8 cellular contexts compared by ENCODE assay signal in genomic region chr22:37894939-37895670, GRCh38. TPM values are rescaled to one million over a fixed set of nuclear protein-coding genes. Genes with fewer than 3 reads are reported as not detected.
DNase-seq lines count a peak whose midpoint lies in the region; ATAC-seq, FAIRE-seq and TF ChIP-seq lines count a peak whose summit lies in the region.
"Had no signal": no experiment of that assay in that cellular context is flagged by ENCODE, and none has a peak within 500 bp of the region (broad histone marks: within the 10 kb centered on the region; RNA-seq: fewer than 3 reads in every experiment).

No MANE protein-coding gene starts in this region.

- peak overlapping the region; percentile 51 to 95 (median 82) for H3K27ac Mint-ChIP-seq in CD8-positive, alpha-beta memory T cell
- H3K27ac Mint-ChIP-seq in activated naive CD4-positive, alpha-beta T cell treated with anti-CD3 and anti-CD28 coated beads, Interleukin-2, amount 50 U/mL, for 72 hours, result peak overlapping the region; percentile 72 to 93

- peaks cover 0 to 12% (median 4%) of the 10 kb centered on the region in 3 donors for H3K36me3 Mint-ChIP-seq in CD8-positive, alpha-beta memory T cell
- peaks cover 0 to 4% of the 10 kb centered on the region in 2 donors for H3K36me3 Mint-ChIP-seq in activated naive CD4-positive, alpha-beta T cell treated with anti-CD3 and anti-CD28 coated beads, Interleukin-2, amount 50 U/mL, for 72 hours

- H3K9me3 Mint-ChIP-seq in CD8-positive, alpha-beta memory T cell, result no peaks in the 10 kb centered on the region
- no peaks in the 10 kb centered on the region for H3K9me3 Mint-ChIP-seq in activated naive CD4-positive, alpha-beta T cell treated with anti-CD3 and anti-CD28 coated beads, Interleukin-2, amount 50 U/mL, for 72 hours

- no peak for FAIRE-seq in frontal cortex (lab: Jason Lieb, UNC)

- TF ChIP-seq EP300 in ovary (IDR thresholded peaks at IDR 0.05), result no peak

- 35 to 42% methylated on average over 5 of the region's 8 CpGs for WGBS in mesodermal cell (ENCODE audit: insufficient coverage in 2 of 2), 2 experiments
- whole genome bisulfite sequencing in ovary, 3 donors, result 62 to 70% (median 67%) methylated on average over 8 of the region's 8 CpGs

- peaks cover 20 to 30% (median 23%) of the 10 kb centered on the region in 3 donors for H3K4me1 Mint-ChIP-seq in CD8-positive, alpha-beta memory T cell

- no peaks in the 10 kb centered on the region for H3K9me3 ChIP-seq in CD8-positive, alpha-beta memory T cell (ENCODE audit: low read length)
- no peaks in the 10 kb centered on the region for H3K9me3 ChIP-seq in mesodermal cell (ENCODE audit: control insufficient read depth, low read length)
- no peaks in the 10 kb centered on the region for H3K9me3 ChIP-seq in ovary

- POLR2A ChIA-PET in CD8-positive, alpha-beta memory T cell (lab: Charles Lee), result no interaction called here

- no peaks in the 10 kb centered on the region for H3K27me3 ChIP-seq in CD8-positive, alpha-beta memory T cell (ENCODE audit: insufficient read depth, low read length, poor library complexity, severe bottlenecking)
- no peaks in the 10 kb centered on the region for H3K27me3 ChIP-seq in ovary

- H3K4me3 ChIP-seq in CD8-positive, alpha-beta memory T cell (ENCODE audit: low read length), result no peak overlapping the region
- no peak overlapping the region for H3K4me3 ChIP-seq in mesodermal cell (ENCODE audit: extremely low read depth, insufficient read depth, low read length, poor library complexity, severe bottlenecking)
- H3K4me3 ChIP-seq in ovary, result no peak overlapping the region

- CTCF ChIA-PET in CD8-positive, alpha-beta memory T cell (lab: Charles Lee), result interaction anchor here (0.7 to 1.5 kb wide), 2 partner anchors 32 to 76 kb away, joined by 3 to 5 read pairs; no protein-coding TSS in a partner anchor

- H3K27ac ChIP-seq in CD8-positive, alpha-beta memory T cell (ENCODE audit: low read depth, low read length), result no peak overlapping the region
- H3K27ac ChIP-seq in mesodermal cell (ENCODE audit: low read depth, low read length, severe bottlenecking) (peak overlapping the region; percentile 87), ovary (no peak overlapping the region)

- peak in 1 of 5 donors; percentile 28 for DNase-seq in CD8-positive, alpha-beta memory T cell
- no peak for DNase-seq in activated naive CD4-positive, alpha-beta T cell treated with anti-CD3 and anti-CD28 coated beads, Interleukin-2, amount 50 U/mL, for 72 hours (ENCODE audit: low spot score in 2 of 2)
- DNase-seq in kidney tubule cell (ENCODE audit: low spot score), result no peak
- DNase-seq in ovary, result no peak
- no peak for DNase-seq in frontal cortex (ENCODE audit: low spot score in 2 of 2)
- DNase-seq: HCEC 1CT, NCI-H1436 treated with DMSO at 0.1 percent for 48 hours had no signal

- TF ChIP-seq POLR2A in ovary (IDR thresholded peaks at IDR 0.05), result no peak

- H3K4me3 Mint-ChIP-seq in CD8-positive, alpha-beta memory T cell, result no peak overlapping the region

- H3K36me3 ChIP-seq in CD8-positive, alpha-beta memory T cell (ENCODE audit: insufficient read depth, low read length), result no peaks in the 10 kb centered on the region
- peaks cover 24% of the 10 kb centered on the region for H3K36me3 ChIP-seq in mesodermal cell (ENCODE audit: control insufficient read depth, insufficient read depth, low read length)
- H3K36me3 ChIP-seq in ovary, result no peaks in the 10 kb centered on the region

- intact Hi-C loops in ovary (cut with DNase I), result loop anchor here in 2 of 4 donors (5.0 kb wide), 1 partner anchor 37 kb away; no protein-coding TSS in a partner anchor

- peaks cover 23% of the 10 kb centered on the region for H3K4me1 ChIP-seq in CD8-positive, alpha-beta memory T cell (ENCODE audit: insufficient read depth, low read length)
- H3K4me1 ChIP-seq in mesodermal cell (ENCODE audit: control insufficient read depth, insufficient read depth, low read length, poor library complexity, severe bottlenecking), result peaks cover 52% of the 10 kb centered on the region
- H3K4me1 ChIP-seq in ovary (ENCODE audit: insufficient read depth), result peaks cover 16% of the 10 kb centered on the region

- no peak for TF ChIP-seq CTCF in ovary (IDR thresholded peaks at IDR 0.05)

- no peaks in the 10 kb centered on the region for H3K27me3 Mint-ChIP-seq in CD8-positive, alpha-beta memory T cell

- no peak for ATAC-seq in activated naive CD4-positive, alpha-beta T cell treated with anti-CD3 and anti-CD28 coated beads, Interleukin-2, amount 50 U/mL, for 72 hours

RNA-seq across cellular contexts. Expression of gene MICALL1, which starts 11.0 kb away (rescaled TPM):
- total RNA-seq in CD8-positive, alpha-beta memory T cell, result 10 to 100 TPM; 25.4 to 25.8 TPM
- polyA plus RNA-seq in CD8-positive, alpha-beta memory T cell, result 7.2 TPM
- total RNA-seq in activated naive CD4-positive, alpha-beta T cell treated with anti-CD3 and anti-CD28 coated beads, Interleukin-2, amount 50 U/mL, for 72 hours, result 10 to 100 TPM; 13.9 to 16.5 TPM
- 49.6 TPM for polyA plus RNA-seq in mesodermal cell (2013, experiment 1 of 2)
- polyA plus RNA-seq in mesodermal cell (2013, experiment 2 of 2), result 41.5 TPM
- total RNA-seq in ovary, result 10 to 100 TPM in 6 of 7 donors, 1 to 10 TPM in 1; 6.2 to 30.0 (median 23.3) TPM
- polyA plus RNA-seq in ovary, result 1 to 10 TPM; 7.9 to 9.0 TPM
- 25.7 TPM for total RNA-seq in frontal cortex

RNA-seq across cellular contexts. Expression of gene EIF3L, which starts 45.9 kb away (rescaled TPM):
- 100 to 1,000 TPM; 549 to 556 TPM for total RNA-seq in CD8-positive, alpha-beta memory T cell
- polyA plus RNA-seq in CD8-positive, alpha-beta memory T cell, result 266 TPM
- 1,000 to 10,000 TPM in 1 of 2 donors, 100 to 1,000 TPM in 1; 699 to 1,046 TPM for total RNA-seq in activated naive CD4-positive, alpha-beta T cell treated with anti-CD3 and anti-CD28 coated beads, Interleukin-2, amount 50 U/mL, for 72 hours
- polyA plus RNA-seq in mesodermal cell (2013, experiment 1 of 2), result 396 TPM
- 387 TPM for polyA plus RNA-seq in mesodermal cell (2013, experiment 2 of 2)
- total RNA-seq in ovary (1,000 to 10,000 TPM in 2 of 7 donors, 100 to 1,000 TPM in 5; 534 to 1,344 (median 896) TPM), frontal cortex (695 TPM)
- 1,000 to 10,000 TPM in 1 of 2 donors, 100 to 1,000 TPM in 1; 725 to 1,289 TPM for polyA plus RNA-seq in ovary

RNA-seq across cellular contexts. Expression of gene ANKRD54, which starts 51.0 kb away (rescaled TPM):
- total RNA-seq in CD8-positive, alpha-beta memory T cell, result 10 to 100 TPM; 27.6 to 28.7 TPM
- polyA plus RNA-seq in CD8-positive, alpha-beta memory T cell, result 11.9 TPM
- total RNA-seq in activated naive CD4-positive, alpha-beta T cell treated with anti-CD3 and anti-CD28 coated beads, Interleukin-2, amount 50 U/mL, for 72 hours, result 10 to 100 TPM; 16.6 to 22.4 TPM
- 17.8 TPM for polyA plus RNA-seq in mesodermal cell (2013, experiment 1 of 2)
- polyA plus RNA-seq in mesodermal cell (2013, experiment 2 of 2), result 18.1 TPM
- total RNA-seq in ovary (10 to 100 TPM; 28.5 to 48.6 (median 36.2) TPM), frontal cortex (13.0 TPM)
- 10 to 100 TPM; 14.4 to 24.4 TPM for polyA plus RNA-seq in ovary

RNA-seq across cellular contexts. Expression of gene C22orf23, which starts 58.3 kb away (rescaled TPM):
- under 1 TPM; 0.29 to 0.37 TPM for total RNA-seq in CD8-positive, alpha-beta memory T cell
- polyA plus RNA-seq in CD8-positive, alpha-beta memory T cell, result not detected
- total RNA-seq in activated naive CD4-positive, alpha-beta T cell treated with anti-CD3 and anti-CD28 coated beads, Interleukin-2, amount 50 U/mL, for 72 hours, result not detected
- polyA plus RNA-seq in mesodermal cell (2013, experiment 1 of 2), result 0.70 TPM
- 0.91 TPM for polyA plus RNA-seq in mesodermal cell (2013, experiment 2 of 2)
- total RNA-seq in ovary (1 to 10 TPM in 3 of 7 donors, under 1 TPM in 4; 0.28 to 2.6 (median 0.77) TPM), frontal cortex (1.2 TPM)
- polyA plus RNA-seq in ovary, result under 1 TPM; 0.41 to 0.87 TPM

RNA-seq across cellular contexts. Expression of gene POLR2F, which starts 58.4 kb away (rescaled TPM):
- 100 to 1,000 TPM; 140 to 148 TPM for total RNA-seq in CD8-positive, alpha-beta memory T cell
- polyA plus RNA-seq in CD8-positive, alpha-beta memory T cell, result 167 TPM
- 10 to 100 TPM; 55.3 to 70.3 TPM for total RNA-seq in activated naive CD4-positive, alpha-beta T cell treated with anti-CD3 and anti-CD28 coated beads, Interleukin-2, amount 50 U/mL, for 72 hours
- polyA plus RNA-seq in mesodermal cell (2013, experiment 1 of 2), result 121 TPM
- 107 TPM for polyA plus RNA-seq in mesodermal cell (2013, experiment 2 of 2)
- total RNA-seq in ovary, result 10 to 100 TPM; 54.8 to 87.9 (median 65.2) TPM
- polyA plus RNA-seq in ovary, result 100 to 1,000 TPM in 1 of 2 donors, 10 to 100 TPM in 1; 40.3 to 101 TPM
- 26.9 TPM for total RNA-seq in frontal cortex
